Comparison of ENCODE assay signal across 1 cellular context in the genomic region with DNA sequence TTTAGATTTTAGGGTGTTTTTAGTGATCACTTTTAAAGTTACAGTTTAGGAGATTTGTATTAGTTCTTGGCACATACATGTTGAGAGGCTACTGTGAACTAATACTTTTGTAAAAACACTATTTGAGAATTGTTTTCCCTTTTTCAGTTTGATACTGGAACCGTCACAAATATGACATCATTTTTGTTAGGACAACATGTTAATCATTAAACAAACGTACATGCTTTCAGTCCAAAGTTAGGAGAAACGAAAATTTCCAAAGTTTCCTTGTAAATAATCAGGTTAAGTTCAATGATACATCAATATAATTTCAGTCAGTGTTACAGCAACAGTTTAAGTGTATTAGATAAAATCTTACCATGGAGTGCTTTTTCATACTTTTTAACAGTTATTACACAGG.
TF ChIP-seq lines count a peak whose summit lies in the region.

No MANE protein-coding gene starts in this region.

TF ChIP-seq in endothelial cell of umbilical vein, 7 proteins besides CTCF, POLR2A, EP300 and RAD21:
- no peak for TF ChIP-seq FOS (IDR thresholded peaks at IDR 0.05; ENCODE audit: borderline replicate concordance, insufficient read depth, low read length)
- no peak for TF ChIP-seq EZH2 (IDR thresholded peaks at IDR 0.05; ENCODE audit: borderline replicate concordance, low read depth, low read length, severe bottlenecking)
- TF ChIP-seq GATA2 (IDR thresholded peaks at IDR 0.05; ENCODE audit: insufficient read depth, insufficient read length, low read depth, low read length): no peak
- TF ChIP-seq MYC (IDR thresholded peaks at IDR 0.05; ENCODE audit: low read depth, low read length): no peak
- no peak for TF ChIP-seq POLR2AphosphoS5 (IDR thresholded peaks at IDR 0.05; ENCODE audit: insufficient read depth, low read depth, low read length)
